12 cellular contexts compared by ENCODE assay signal in genomic region chr17:27975146-27976011, GRCh38.
DNase-seq lines count a peak whose midpoint lies in the region; ATAC-seq and TF ChIP-seq lines count a peak whose summit lies in the region.
"Had no signal": no experiment of that assay in that cellular context is flagged by ENCODE, and none has a peak within 500 bp of the region (broad histone marks: within the 10 kb centered on the region; RNA-seq: fewer than 3 reads in every experiment).

No MANE protein-coding gene starts in this region.

- H3K36me3 Mint-ChIP-seq in activated T-helper 17 cell treated with anti-CD3 and anti-CD28 coated beads, Interleukin-2, amount 50 U/mL, for 72 hours (ENCODE audit: low read depth) = no peaks in the 10 kb centered on the region
- no peaks in the 10 kb centered on the region for H3K36me3 Mint-ChIP-seq in activated CD8-positive, alpha-beta T cell treated with anti-CD3 and anti-CD28 coated beads for 36 hours (ENCODE audit: low read depth)

- POLR2A ChIA-PET in RWPE1 (lab: Yijun Ruan, JAX; ENCODE audit: low non-redundant PET) = no interaction called here
- POLR2A ChIA-PET in activated CD8-positive, alpha-beta T cell treated with anti-CD3 and anti-CD28 coated beads for 36 hours (lab: Charles Lee) = interaction anchor here (1.0 kb wide), 1 partner anchor 26 kb away, joined by 3 read pairs; no protein-coding TSS in a partner anchor

- ATAC-seq in HG03432 (IDR thresholded peaks at IDR 0.05; ENCODE audit: unreplicated experiment) (peak; percentile 47), GM18868 (IDR thresholded peaks at IDR 0.05; ENCODE audit: unreplicated experiment) (no peak)
- ATAC-seq in activated T-helper 17 cell treated with anti-CD3 and anti-CD28 coated beads, Interleukin-2, amount 50 U/mL, for 72 hours (replicated peaks) = no peak
- no peak for ATAC-seq in activated CD8-positive, alpha-beta T cell treated with anti-CD3 and anti-CD28 coated beads for 36 hours
- ATAC-seq: activated CD8-positive, alpha-beta T cell treated with anti-CD3 and anti-CD28 coated beads, Interleukin-2, amount 10 ng/mL, durations not matched to agents 7 days and 5 days had no signal

- intact Hi-C loops in activated CD8-positive, alpha-beta T cell treated with anti-CD3 and anti-CD28 coated beads for 36 hours (cut with micrococcal nuclease) = no loop called here

- peaks cover 6% of the 10 kb centered on the region for H3K27me3 Mint-ChIP-seq in activated T-helper 17 cell treated with anti-CD3 and anti-CD28 coated beads, Interleukin-2, amount 50 U/mL, for 72 hours
- peaks cover 4% of the 10 kb centered on the region for H3K27me3 Mint-ChIP-seq in activated CD8-positive, alpha-beta T cell treated with anti-CD3 and anti-CD28 coated beads for 36 hours

- peak; percentile 29 for DNase-seq in AG08396 (ENCODE audit: low spot score)
- peak; percentile 38 for DNase-seq in RWPE1 (ENCODE audit: low spot score)
- DNase-seq in fibroblast of the aortic adventitia (ENCODE audit: low read depth) = peak; percentile 26
- DNase-seq in activated CD8-positive, alpha-beta T cell treated with anti-CD3 and anti-CD28 coated beads for 36 hours = no peak
- DNase-seq in stimulated activated naive CD4-positive, alpha-beta T cell treated with Interleukin-2 at 50 U/mL for 16 hours (lab: John Stamatoyannopoulos, UW) = no peak
- DNase-seq: activated CD8-positive, alpha-beta T cell treated with anti-CD3 and anti-CD28 coated beads, Interleukin-2, amount 10 ng/mL, durations not matched to agents 7 days and 5 days; kidney; naive B cell had no signal

- no peak overlapping the region for H3K27ac Mint-ChIP-seq in activated T-helper 17 cell treated with anti-CD3 and anti-CD28 coated beads, Interleukin-2, amount 50 U/mL, for 72 hours
- H3K27ac Mint-ChIP-seq in activated CD8-positive, alpha-beta T cell treated with anti-CD3 and anti-CD28 coated beads for 36 hours = no peak overlapping the region
- H3K27ac Mint-ChIP-seq: activated CD8-positive, alpha-beta T cell treated with anti-CD3 and anti-CD28 coated beads, Interleukin-2, amount 10 ng/mL, durations not matched to agents 7 days and 5 days had no signal

- H3K4me3 ChIP-seq in fibroblast of the aortic adventitia (ENCODE audit: low read depth, low read length) = no peak overlapping the region

- CTCF ChIA-PET in RWPE1 (lab: Yijun Ruan, JAX) = interaction anchor here (0.6 kb wide), 1 partner anchor 993 kb away, joined by 3 read pairs; no protein-coding TSS in a partner anchor
- CTCF ChIA-PET in activated CD8-positive, alpha-beta T cell treated with anti-CD3 and anti-CD28 coated beads for 36 hours (lab: Charles Lee) = interaction anchor here (0.7 to 1.6 kb wide), 2 partner anchors 48 to 82 kb away, joined by 4 read pairs; partner anchors contain the start of gene LYRM9

- H3K4me1 Mint-ChIP-seq in activated T-helper 17 cell treated with anti-CD3 and anti-CD28 coated beads, Interleukin-2, amount 50 U/mL, for 72 hours = no peaks in the 10 kb centered on the region
- H3K4me1 Mint-ChIP-seq in activated CD8-positive, alpha-beta T cell treated with anti-CD3 and anti-CD28 coated beads for 36 hours (ENCODE audit: low read depth) = no peaks in the 10 kb centered on the region
- H3K4me1 Mint-ChIP-seq: central memory CD8-positive, alpha-beta T cell had no signal

- H3K4me3 Mint-ChIP-seq in activated T-helper 17 cell treated with anti-CD3 and anti-CD28 coated beads, Interleukin-2, amount 50 U/mL, for 72 hours = no peak overlapping the region
- H3K4me3 Mint-ChIP-seq in activated CD8-positive, alpha-beta T cell treated with anti-CD3 and anti-CD28 coated beads for 36 hours = no peak overlapping the region
- H3K4me3 Mint-ChIP-seq: activated CD8-positive, alpha-beta T cell treated with anti-CD3 and anti-CD28 coated beads, Interleukin-2, amount 10 ng/mL, durations not matched to agents 7 days and 5 days; central memory CD8-positive, alpha-beta T cell; naive B cell had no signal

- H3K9me3 Mint-ChIP-seq in activated T-helper 17 cell treated with anti-CD3 and anti-CD28 coated beads, Interleukin-2, amount 50 U/mL, for 72 hours = no peaks in the 10 kb centered on the region
- no peaks in the 10 kb centered on the region for H3K9me3 Mint-ChIP-seq in activated CD8-positive, alpha-beta T cell treated with anti-CD3 and anti-CD28 coated beads for 36 hours
- H3K9me3 Mint-ChIP-seq: central memory CD8-positive, alpha-beta T cell had no signal

- peak overlapping the region; percentile 7; the same call in 1 of the 2 replicates for H3K27ac ChIP-seq in RWPE1

- no peak for TF ChIP-seq CTCF in RWPE1 (conservative IDR thresholded peaks at IDR 0.05; ENCODE audit: low read depth)
- no peak for TF ChIP-seq CTCF in fibroblast of the aortic adventitia (IDR thresholded peaks at IDR 0.05; ENCODE audit: insufficient read depth, low read length)
- no peak for TF ChIP-seq CTCF in activated CD8-positive, alpha-beta T cell treated with anti-CD3 and anti-CD28 coated beads for 36 hours (IDR thresholded peaks at IDR 0.05)

Comparison
In these comparisons a context has a peak if more than half of its experiments do, and no peak if none do; other contexts are left out.
1. DNase-seq: peak in AG08396 (single experiment), RWPE1 (single experiment) and fibroblast of the aortic adventitia (single experiment); none in activated CD8-positive, alpha-beta T cell treated with anti-CD3 and anti-CD28 coated beads for 36 hours (single experiment) and stimulated activated naive CD4-positive, alpha-beta T cell treated with Interleukin-2 at 50 U/mL for 16 hours (single experiment).